Comparison of ENCODE assay signal across 8 cellular contexts in genomic region chrX:46561931-46562721, GRCh38. TPM values are rescaled to one million over a fixed set of nuclear protein-coding genes. Genes with fewer than 3 reads are reported as not detected.
DNase-seq lines count a peak whose midpoint lies in the region; ATAC-seq and TF ChIP-seq lines count a peak whose summit lies in the region.

No MANE protein-coding gene starts in this region.

- DNase-seq in GM12864 (ENCODE audit: low read depth) (peak; percentile 85), T-helper 9 cell (no peak), glutamatergic neuron (no peak), NCI-H69 (lab: John Stamatoyannopoulos, UW) (no peak), HuH-7.5 (ENCODE audit: low spot score) (no peak)
- no peak for DNase-seq in activated CD4-positive, alpha-beta memory T cell treated with anti-CD3 and anti-CD28 coated beads, Interleukin-2, amount 10 ng/mL, durations not matched to agents 7 days and 5 days

- peak overlapping the region; percentile 12 for H3K27ac Mint-ChIP-seq in activated CD4-positive, alpha-beta memory T cell treated with anti-CD3 and anti-CD28 coated beads, Interleukin-2, amount 10 ng/mL, durations not matched to agents 7 days and 5 days
- H3K27ac Mint-ChIP-seq in glutamatergic neuron (ENCODE audit: unreplicated experiment), result no peak overlapping the region

- H3K36me3 Mint-ChIP-seq in activated CD4-positive, alpha-beta memory T cell treated with anti-CD3 and anti-CD28 coated beads, Interleukin-2, amount 10 ng/mL, durations not matched to agents 7 days and 5 days (ENCODE audit: low read depth), result no peaks in the 10 kb centered on the region
- peaks cover 5% of the 10 kb centered on the region for H3K36me3 Mint-ChIP-seq in glutamatergic neuron (ENCODE audit: unreplicated experiment)

- H3K4me3 Mint-ChIP-seq in activated CD4-positive, alpha-beta memory T cell treated with anti-CD3 and anti-CD28 coated beads, Interleukin-2, amount 10 ng/mL, durations not matched to agents 7 days and 5 days, result no peak overlapping the region
- no peak overlapping the region for H3K4me3 Mint-ChIP-seq in glutamatergic neuron (ENCODE audit: unreplicated experiment)

- POLR2A ChIA-PET in activated CD4-positive, alpha-beta memory T cell treated with anti-CD3 and anti-CD28 coated beads, Interleukin-2, amount 10 ng/mL, durations not matched to agents 7 days and 5 days (lab: Charles Lee), result interaction anchor here (1.0 to 2.1 kb wide), 2 partner anchors 10 kb away, joined by 3 to 15 read pairs; no protein-coding TSS in a partner anchor

- H3K4me3 ChIP-seq in GM12864 (ENCODE audit: low read depth, low read length), result no peak overlapping the region

- no peaks in the 10 kb centered on the region for H3K9me3 Mint-ChIP-seq in activated CD4-positive, alpha-beta memory T cell treated with anti-CD3 and anti-CD28 coated beads, Interleukin-2, amount 10 ng/mL, durations not matched to agents 7 days and 5 days
- H3K9me3 Mint-ChIP-seq in glutamatergic neuron (ENCODE audit: unreplicated experiment), result peaks cover 2% of the 10 kb centered on the region

- no peaks in the 10 kb centered on the region for H3K27me3 Mint-ChIP-seq in activated CD4-positive, alpha-beta memory T cell treated with anti-CD3 and anti-CD28 coated beads, Interleukin-2, amount 10 ng/mL, durations not matched to agents 7 days and 5 days
- H3K27me3 Mint-ChIP-seq in glutamatergic neuron (ENCODE audit: unreplicated experiment), result no peaks in the 10 kb centered on the region

- TF ChIP-seq CTCF in GM12864 (IDR thresholded peaks at IDR 0.05; ENCODE audit: low read depth, low read length, missing control alignments), result no peak
- TF ChIP-seq CTCF in glutamatergic neuron (IDR thresholded peaks at IDR 0.05; ENCODE audit: partially characterized antibody, unreplicated experiment), result no peak

- CTCF ChIA-PET in activated CD4-positive, alpha-beta memory T cell treated with anti-CD3 and anti-CD28 coated beads, Interleukin-2, amount 10 ng/mL, durations not matched to agents 7 days and 5 days (lab: Charles Lee), result interaction anchor here (1.2 to 1.6 kb wide), 2 partner anchors 10 to 80 kb away, joined by 3 to 8 read pairs; no protein-coding TSS in a partner anchor

- peaks cover 16% of the 10 kb centered on the region for H3K4me1 Mint-ChIP-seq in activated CD4-positive, alpha-beta memory T cell treated with anti-CD3 and anti-CD28 coated beads, Interleukin-2, amount 10 ng/mL, durations not matched to agents 7 days and 5 days
- H3K4me1 Mint-ChIP-seq in glutamatergic neuron (ENCODE audit: low read depth, unreplicated experiment), result no peaks in the 10 kb centered on the region

- ATAC-seq in GM19468 (IDR thresholded peaks at IDR 0.05; ENCODE audit: extremely low read depth, unreplicated experiment) (peak; percentile 98), HG03457 (IDR thresholded peaks at IDR 0.05; ENCODE audit: unreplicated experiment) (peak; percentile 95)

RNA-seq across cellular contexts. Expression of gene CHST7, which starts 11.4 kb away (rescaled TPM):
- 10 to 100 TPM; 11.5 to 11.8 TPM for total RNA-seq in activated CD4-positive, alpha-beta memory T cell treated with anti-CD3 and anti-CD28 coated beads, Interleukin-2, amount 10 ng/mL, durations not matched to agents 7 days and 5 days
- total RNA-seq in glutamatergic neuron (ENCODE audit: unreplicated experiment), result 1.7 TPM

RNA-seq across cellular contexts. Expression of gene ZNF674, which starts 16.9 kb away (rescaled TPM):
- 1 to 10 TPM; 5.7 to 7.4 TPM for total RNA-seq in activated CD4-positive, alpha-beta memory T cell treated with anti-CD3 and anti-CD28 coated beads, Interleukin-2, amount 10 ng/mL, durations not matched to agents 7 days and 5 days
- 6.4 TPM for total RNA-seq in glutamatergic neuron (ENCODE audit: unreplicated experiment)
